9 cellular contexts compared by ENCODE assay signal in the genomic region with DNA sequence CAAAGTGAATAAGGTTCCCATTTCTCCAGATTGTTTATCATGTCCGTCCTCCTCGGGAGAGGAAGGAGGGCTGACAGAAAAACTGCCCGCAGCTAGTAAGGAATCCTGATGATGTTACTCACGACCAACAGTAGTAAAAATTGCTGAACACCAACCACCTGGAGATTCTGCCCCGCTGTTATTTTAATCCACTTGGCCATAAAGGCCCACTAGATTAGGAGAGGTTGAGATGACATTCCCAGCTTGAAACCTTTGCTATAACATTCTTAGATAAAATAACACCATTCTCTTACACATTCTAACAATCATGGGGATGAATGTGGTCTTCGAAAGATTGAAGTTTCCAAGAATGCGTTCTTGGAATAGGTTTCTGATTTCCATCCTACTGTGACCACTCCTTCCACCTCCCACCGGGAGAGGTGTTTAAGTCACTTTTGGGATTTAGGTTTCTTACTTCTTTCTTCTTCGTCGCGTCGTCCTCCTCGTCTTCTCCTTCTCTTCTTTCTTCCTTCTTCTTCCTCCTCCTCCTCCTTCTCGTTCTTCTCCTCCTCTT. TPM values are rescaled to one million over a fixed set of nuclear protein-coding genes. Genes with fewer than 3 reads are reported as not detected.
A peak's percentile ranks its signal among the peaks of the same experiment; 100 is the strongest.
DNase-seq lines count a peak whose midpoint lies in the region; ATAC-seq and TF ChIP-seq lines count a peak whose summit lies in the region.
"Had no signal": no experiment of that assay in that cellular context is flagged by ENCODE, and none has a peak within 500 bp of the region (broad histone marks: within the 10 kb centered on the region; RNA-seq: fewer than 3 reads in every experiment).

No MANE protein-coding gene starts in this region.

- no peak overlapping the region for H3K27ac Mint-ChIP-seq in activated naive CD4-positive, alpha-beta T cell treated with anti-CD3 and anti-CD28 coated beads for 36 hours
- H3K27ac Mint-ChIP-seq in type B pancreatic cell, result peak overlapping the region; percentile 35

- peak overlapping the region; percentile 78 for H3K4me3 Mint-ChIP-seq in activated naive CD4-positive, alpha-beta T cell treated with anti-CD3 and anti-CD28 coated beads for 36 hours
- peak overlapping the region; percentile 97 for H3K4me3 Mint-ChIP-seq in type B pancreatic cell

- peaks cover 27% of the 10 kb centered on the region for H3K27me3 Mint-ChIP-seq in activated naive CD4-positive, alpha-beta T cell treated with anti-CD3 and anti-CD28 coated beads for 36 hours (ENCODE audit: low read depth)
- peaks cover 36% of the 10 kb centered on the region for H3K27me3 Mint-ChIP-seq in type B pancreatic cell

- H3K36me3 Mint-ChIP-seq in activated naive CD4-positive, alpha-beta T cell treated with anti-CD3 and anti-CD28 coated beads for 36 hours (ENCODE audit: low read depth), result no peaks in the 10 kb centered on the region
- no peaks in the 10 kb centered on the region for H3K36me3 Mint-ChIP-seq in type B pancreatic cell

- peaks cover 24% of the 10 kb centered on the region for H3K4me1 Mint-ChIP-seq in activated naive CD4-positive, alpha-beta T cell treated with anti-CD3 and anti-CD28 coated beads for 36 hours (ENCODE audit: low read depth)
- H3K4me1 Mint-ChIP-seq in type B pancreatic cell (ENCODE audit: unreplicated experiment), result peaks cover 30% of the 10 kb centered on the region

- H3K9me3 Mint-ChIP-seq in activated naive CD4-positive, alpha-beta T cell treated with anti-CD3 and anti-CD28 coated beads for 36 hours, result no peaks in the 10 kb centered on the region
- H3K9me3 Mint-ChIP-seq in type B pancreatic cell, result no peaks in the 10 kb centered on the region

- ATAC-seq in GM19023 (IDR thresholded peaks at IDR 0.05; ENCODE audit: unreplicated experiment), result no peak

- no peak for TF ChIP-seq CTCF in type B pancreatic cell (conservative IDR thresholded peaks at IDR 0.05)

- no peak for DNase-seq in activated naive CD4-positive, alpha-beta T cell treated with anti-CD3 and anti-CD28 coated beads for 36 hours
- no peak for DNase-seq in activated naive CD4-positive, alpha-beta T cell (lab: John Stamatoyannopoulos, UW)
- DNase-seq in astrocyte of the hippocampus (ENCODE audit: low read depth, low spot score) (peak; percentile 53), left kidney (ENCODE audit: low read depth, low spot score) (peak; percentile 30), type B pancreatic cell (ENCODE audit: extremely low spot score, unreplicated experiment) (no peak), NK-92 (lab: John Stamatoyannopoulos, UW; ENCODE audit: unreplicated experiment) (no peak), putamen (ENCODE audit: low spot score) (no peak)
- DNase-seq: NCI-H446 treated with DMSO at 0.1 percent for 48 hours had no signal

- CTCF ChIA-PET in activated naive CD4-positive, alpha-beta T cell treated with anti-CD3 and anti-CD28 coated beads for 36 hours (lab: Charles Lee), result no interaction called here

- intact Hi-C loops in activated naive CD4-positive, alpha-beta T cell treated with anti-CD3 and anti-CD28 coated beads for 36 hours (cut with micrococcal nuclease), result loop anchor here (2.0 to 5.0 kb wide), 5 partner anchors 19 to 596 kb away; partner anchors contain the start of genes JAK1 and RAVER2

RNA-seq across cellular contexts. Expression of gene CACHD1, which starts 1.9 kb away (rescaled TPM):
- total RNA-seq in activated naive CD4-positive, alpha-beta T cell treated with anti-CD3 and anti-CD28 coated beads for 36 hours, result 1 to 10 TPM; 2.6 to 2.9 TPM
- total RNA-seq in type B pancreatic cell (ENCODE audit: low replicate concordance), result 9.6 and 44.6 TPM in 2 replicates

Comparison
In these comparisons a context has a peak if more than half of its experiments do, and no peak if none do; other contexts are left out.
1. DNase-seq: peak in astrocyte of the hippocampus (single experiment) and left kidney (single experiment); none in activated naive CD4-positive, alpha-beta T cell treated with anti-CD3 and anti-CD28 coated beads for 36 hours (single experiment), activated naive CD4-positive, alpha-beta T cell (0 of 4), type B pancreatic cell (single experiment), NK-92 (single experiment) and putamen (single experiment).